Comparison of ENCODE assay signal across 1 cellular context in the genomic region with DNA sequence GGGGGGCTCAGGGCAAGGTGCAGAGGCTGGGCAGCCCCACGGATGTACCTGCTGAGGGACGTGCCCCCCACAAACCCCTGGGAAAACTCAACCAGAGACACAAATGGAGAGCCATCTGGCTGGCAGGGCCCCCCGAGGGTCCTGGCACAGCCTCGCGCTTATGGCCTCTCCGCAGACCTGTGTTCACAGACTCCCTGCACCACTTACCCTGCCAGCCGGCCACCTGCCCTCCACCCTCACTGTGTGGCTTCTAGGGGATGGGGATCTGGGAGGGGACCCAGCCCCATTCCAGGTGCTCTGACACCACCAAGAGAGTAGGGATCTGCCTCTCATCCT.
TF ChIP-seq lines count a peak whose summit lies in the region.

No MANE protein-coding gene starts in this region.

TF ChIP-seq in GM23338, 12 proteins besides CTCF, POLR2A, EP300 and RAD21 (continued from another document):
- TF ChIP-seq CREB1 (CRISPR knock-in tag; IDR thresholded peaks at IDR 0.05; ENCODE audit: low read depth): no peak
TF ChIP-seq in GM23338: peak in this region for 0.
